In the genomic region with DNA sequence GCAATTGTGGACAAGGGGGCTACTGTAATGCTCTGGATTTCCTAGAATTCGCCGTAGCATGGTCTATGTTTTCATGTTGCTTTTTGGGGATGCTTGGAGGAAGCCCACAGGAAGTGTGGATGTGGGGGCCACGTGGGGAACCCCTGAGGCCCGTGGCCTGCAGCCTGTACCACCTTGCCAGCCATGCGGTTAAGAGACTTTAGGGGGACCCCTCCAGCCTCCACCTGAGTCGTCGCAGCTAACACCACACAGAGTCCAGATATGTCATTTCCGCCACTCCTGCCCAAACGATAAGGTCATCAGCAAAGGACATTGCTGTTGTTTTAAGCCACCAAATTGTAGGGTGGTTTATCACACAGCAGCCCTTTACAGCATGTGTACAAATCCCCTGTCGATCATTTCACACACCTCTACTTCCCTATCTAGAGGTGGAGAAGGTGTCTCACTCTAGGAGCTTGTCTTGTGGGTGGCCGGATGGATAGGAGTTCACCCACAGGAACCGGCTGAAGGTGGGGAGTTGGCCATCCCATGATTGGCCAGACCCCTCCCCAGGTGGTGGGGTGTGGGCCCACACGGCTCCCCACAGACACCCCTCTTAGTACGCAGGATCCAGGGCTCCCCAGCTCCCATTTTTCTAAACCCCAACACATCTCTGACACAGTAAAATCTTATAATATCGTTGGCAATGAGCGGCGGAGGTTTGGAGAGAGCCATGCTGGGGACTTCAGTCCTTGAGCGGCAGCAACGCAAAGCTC, we compare ENCODE assay signal across 1 cellular context.
TF ChIP-seq lines count a peak whose summit lies in the region.

No MANE protein-coding gene starts in this region.

TF ChIP-seq in GM23338, 12 proteins besides CTCF, POLR2A, EP300 and RAD21 (continued from another document):
- TF ChIP-seq ZNF462 (CRISPR knock-in tag; IDR thresholded peaks at IDR 0.05) (no peak), EZH2phosphoT487 (IDR thresholded peaks at IDR 0.05; ENCODE audit: unreplicated experiment) (no peak), JUNB (IDR thresholded peaks at IDR 0.05; ENCODE audit: unreplicated experiment) (no peak), POLR2AphosphoS5 (IDR thresholded peaks at IDR 0.05; ENCODE audit: low read depth) (no peak), ETS1 (IDR thresholded peaks at IDR 0.05) (no peak), EZH2 (IDR thresholded peaks at IDR 0.05; ENCODE audit: low read depth, unreplicated experiment) (no peak), STAT1 (IDR thresholded peaks at IDR 0.05; ENCODE audit: unreplicated experiment) (no peak), ZNF114 (CRISPR knock-in tag; IDR thresholded peaks at IDR 0.05) (no peak), CREB1 (CRISPR knock-in tag; IDR thresholded peaks at IDR 0.05; ENCODE audit: low read depth) (no peak)
- TF ChIP-seq, protein P1, sequence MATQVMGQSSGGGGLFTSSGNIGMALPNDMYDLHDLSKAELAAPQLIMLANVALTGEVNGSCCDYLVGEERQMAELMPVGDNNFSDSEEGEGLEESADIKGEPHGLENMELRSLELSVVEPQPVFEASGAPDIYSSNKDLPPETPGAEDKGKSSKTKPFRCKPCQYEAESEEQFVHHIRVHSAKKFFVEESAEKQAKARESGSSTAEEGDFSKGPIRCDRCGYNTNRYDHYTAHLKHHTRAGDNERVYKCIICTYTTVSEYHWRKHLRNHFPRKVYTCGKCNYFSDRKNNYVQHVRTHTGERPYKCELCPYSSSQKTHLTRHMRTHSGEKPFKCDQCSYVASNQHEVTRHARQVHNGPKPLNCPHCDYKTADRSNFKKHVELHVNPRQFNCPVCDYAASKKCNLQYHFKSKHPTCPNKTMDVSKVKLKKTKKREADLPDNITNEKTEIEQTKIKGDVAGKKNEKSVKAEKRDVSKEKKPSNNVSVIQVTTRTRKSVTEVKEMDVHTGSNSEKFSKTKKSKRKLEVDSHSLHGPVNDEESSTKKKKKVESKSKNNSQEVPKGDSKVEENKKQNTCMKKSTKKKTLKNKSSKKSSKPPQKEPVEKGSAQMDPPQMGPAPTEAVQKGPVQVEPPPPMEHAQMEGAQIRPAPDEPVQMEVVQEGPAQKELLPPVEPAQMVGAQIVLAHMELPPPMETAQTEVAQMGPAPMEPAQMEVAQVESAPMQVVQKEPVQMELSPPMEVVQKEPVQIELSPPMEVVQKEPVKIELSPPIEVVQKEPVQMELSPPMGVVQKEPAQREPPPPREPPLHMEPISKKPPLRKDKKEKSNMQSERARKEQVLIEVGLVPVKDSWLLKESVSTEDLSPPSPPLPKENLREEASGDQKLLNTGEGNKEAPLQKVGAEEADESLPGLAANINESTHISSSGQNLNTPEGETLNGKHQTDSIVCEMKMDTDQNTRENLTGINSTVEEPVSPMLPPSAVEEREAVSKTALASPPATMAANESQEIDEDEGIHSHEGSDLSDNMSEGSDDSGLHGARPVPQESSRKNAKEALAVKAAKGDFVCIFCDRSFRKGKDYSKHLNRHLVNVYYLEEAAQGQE (IDR thresholded peaks at IDR 0.05; ENCODE audit: unreplicated experiment) = no peak
